Comparison of ENCODE assay signal across 7 cellular contexts in genomic region chr1:205280666-205281395, GRCh38. TPM values are rescaled to one million over a fixed set of nuclear protein-coding genes. Genes with fewer than 3 reads are reported as not detected.
DNase-seq lines count a peak whose midpoint lies in the region; ATAC-seq, FAIRE-seq and TF ChIP-seq lines count a peak whose summit lies in the region.
"Not testable (repeated sequence)": the region's sequence is repeated elsewhere in the genome, so short reads cannot be mapped to it uniquely, and the experiment has no call there.

No MANE protein-coding gene starts in this region.

- H3K9me1 ChIP-seq in K562 (ENCODE audit: control insufficient read depth, insufficient read depth, low read length) = not testable (repeated sequence)

- peak overlapping the region in 4 of 7 donors; percentile 18 to 70 (median 36) for H3K27ac Mint-ChIP-seq in CD4-positive, alpha-beta memory T cell
- peak overlapping the region; percentile 87 for H3K27ac Mint-ChIP-seq in activated CD4-positive, alpha-beta T cell treated with anti-CD3 and anti-CD28 coated beads, Interleukin-2, amount 10 ng/mL, durations not matched to agents 7 days and 5 days
- peak overlapping the region; percentile 95 to 99 (median 96) for H3K27ac Mint-ChIP-seq in naive B cell
- H3K27ac Mint-ChIP-seq in stimulated activated memory B cell treated with anti-CD40 and anti-IgM and Interleukin-4, amounts not matched to agents 10 μg/mL and 1 μg/mL and 100 μg/mL, for 72 hours = peak overlapping the region; percentile 86

- H3K4me1 Mint-ChIP-seq in CD4-positive, alpha-beta memory T cell = peaks cover 48 to 83% (median 66%) of the 10 kb centered on the region in 4 donors
- peaks cover 68% of the 10 kb centered on the region for H3K4me1 Mint-ChIP-seq in activated CD4-positive, alpha-beta T cell treated with anti-CD3 and anti-CD28 coated beads, Interleukin-2, amount 10 ng/mL, durations not matched to agents 7 days and 5 days
- H3K4me1 Mint-ChIP-seq in naive B cell = peaks cover 68 to 97% (median 83%) of the 10 kb centered on the region in 3 donors
- peaks cover 85% of the 10 kb centered on the region for H3K4me1 Mint-ChIP-seq in stimulated activated memory B cell treated with anti-CD40 and anti-IgM and Interleukin-4, amounts not matched to agents 10 μg/mL and 1 μg/mL and 100 μg/mL, for 72 hours

- TF ChIP-seq CTCF in KMS-11 (conservative IDR thresholded peaks at IDR 0.05; ENCODE audit: low read depth, low read length); SU-DHL-6 (IDR thresholded peaks at IDR 0.05; ENCODE audit: insufficient read depth, low read length, poor library complexity, severe bottlenecking); K562 (IDR thresholded peaks at IDR 0.05 in 2 of 3, conservative IDR thresholded peaks at IDR 0.05 in 1 of 3; ENCODE audit: insufficient read depth in 2 of 3, low read depth in 1 of 3, low read length in 3 of 3): not testable (repeated sequence)

- not testable (repeated sequence) for H3K79me2 ChIP-seq in KMS-11 (ENCODE audit: insufficient read depth, low read depth); SU-DHL-6 (ENCODE audit: insufficient read depth, low read length); K562 (ENCODE audit: control insufficient read depth, insufficient read depth, low read length)

- in situ Hi-C loops in K562 (cut with MboI) = not testable (repeated sequence)

- not testable (repeated sequence) for H3K36me3 ChIP-seq in CD4-positive, alpha-beta memory T cell (ENCODE audit: insufficient read depth, low read length); KMS-11 (ENCODE audit: insufficient read depth); SU-DHL-6 (ENCODE audit: low read length); K562 (ENCODE audit: control insufficient read depth, insufficient read depth, low read length)

- H3K4me2 ChIP-seq in KMS-11 = peak overlapping the region; percentile 81
- not testable (repeated sequence) for H3K4me2 ChIP-seq in SU-DHL-6 (ENCODE audit: low read depth, low read length, poor library complexity, severe bottlenecking); K562 (ENCODE audit: insufficient read depth, low read length)

- TF ChIP-seq RAD21 in K562 (CRISPR knock-in tag; conservative IDR thresholded peaks at IDR 0.05 in 1 of 2, IDR thresholded peaks at IDR 0.05 in 1 of 2) = not testable (repeated sequence)

- H3K4me3 ChIP-seq in CD4-positive, alpha-beta memory T cell (ENCODE audit: low read length in 2 of 2); KMS-11 (IDR thresholded peaks at IDR 0.05; ENCODE audit: insufficient read depth, low read depth, low read length); SU-DHL-6 (ENCODE audit: insufficient read depth, low read length, poor library complexity, severe bottlenecking); K562: not testable (repeated sequence)

- CTCF ChIA-PET in CD4-positive, alpha-beta memory T cell (lab: Charles Lee; ENCODE audit: partially characterized antibody) = interaction anchor here (0.9 to 24.1 kb wide), 7 partner anchors 6 to 73 kb away, joined by 4 to 1429 read pairs (median 6); partner anchors contain the start of gene NUAK2
- CTCF ChIA-PET in activated CD4-positive, alpha-beta T cell treated with anti-CD3 and anti-CD28 coated beads, Interleukin-2, amount 10 ng/mL, durations not matched to agents 7 days and 5 days (lab: Charles Lee) = interaction anchor here (0.8 to 23.8 kb wide), 3 partner anchors 10 to 112 kb away, joined by 3 to 560 read pairs (median 3); partner anchors contain the start of gene NUAK2
- CTCF ChIA-PET in K562 (lab: Yijun Ruan, JAX; ENCODE audit: low intra/inter-chr PET ratio) = not testable (repeated sequence)

- TF ChIP-seq EP300 in K562 (IDR thresholded peaks at IDR 0.05; ENCODE audit: low read length) = not testable (repeated sequence)

- H3K9me3 Mint-ChIP-seq in CD4-positive, alpha-beta memory T cell; activated CD4-positive, alpha-beta T cell treated with anti-CD3 and anti-CD28 coated beads, Interleukin-2, amount 10 ng/mL, durations not matched to agents 7 days and 5 days; naive B cell; stimulated activated memory B cell treated with anti-CD40 and anti-IgM and Interleukin-4, amounts not matched to agents 10 μg/mL and 1 μg/mL and 100 μg/mL, for 72 hours: not testable (repeated sequence)

- H3K27me3 ChIP-seq in CD4-positive, alpha-beta memory T cell (ENCODE audit: insufficient read depth, low read length); KMS-11 (ENCODE audit: insufficient read depth, low read depth); SU-DHL-6 (ENCODE audit: low read length): not testable (repeated sequence)
- peaks cover 2 to 13% of the 10 kb centered on the region in 2 experiments; a peak in 3 of 5 replicates for H3K27me3 ChIP-seq in K562 (ENCODE audit: control insufficient read depth in 2 of 2, insufficient read depth in 2 of 2, low read length in 2 of 2)

- not testable (repeated sequence) for H3K9me3 ChIP-seq in CD4-positive, alpha-beta memory T cell (ENCODE audit: control insufficient read depth in 1 of 2, low read length in 2 of 2); SU-DHL-6 (ENCODE audit: insufficient read depth, low read length); K562 (replicated peaks; ENCODE audit: control insufficient read depth, insufficient read depth, low read depth, low read length)

- H4K20me1 ChIP-seq in KMS-11 (ENCODE audit: insufficient read depth); SU-DHL-6 (ENCODE audit: low read depth, low read length); K562 (replicated peaks; ENCODE audit: control insufficient read depth, insufficient read depth, low read length): not testable (repeated sequence)

- intact Hi-C loops in CD4-positive, alpha-beta memory T cell (cut with micrococcal nuclease); K562 (cut with micrococcal nuclease): not testable (repeated sequence)

- peaks cover 77% of the 10 kb centered on the region for H3K4me1 ChIP-seq in CD4-positive, alpha-beta memory T cell (ENCODE audit: insufficient read depth, low read length)
- H3K4me1 ChIP-seq in KMS-11 (ENCODE audit: low read depth, poor library complexity, severe bottlenecking) (peaks cover 79% of the 10 kb centered on the region), K562 (replicated peaks in 1 of 2; ENCODE audit: control insufficient read depth in 2 of 2, insufficient read depth in 2 of 2, low read length in 2 of 2) (peaks cover 16% of the 10 kb centered on the region in 2 experiments)

- POLR2A ChIA-PET in CD4-positive, alpha-beta memory T cell (lab: Charles Lee; ENCODE audit: partially characterized antibody) = interaction anchor here (2.8 to 23.5 kb wide), 2 partner anchors 8 to 39 kb away, joined by 17 to 1030 read pairs; partner anchors contain the start of gene NUAK2
- POLR2A ChIA-PET in activated CD4-positive, alpha-beta T cell treated with anti-CD3 and anti-CD28 coated beads, Interleukin-2, amount 10 ng/mL, durations not matched to agents 7 days and 5 days (lab: Charles Lee) = interaction anchor here (0.6 kb wide), 1 partner anchor 81 kb away, joined by 3 read pairs; no protein-coding TSS in a partner anchor
- POLR2A ChIA-PET in K562 (lab: Yijun Ruan, JAX) = interaction anchor here (0.5 to 1.1 kb wide), 2 partner anchors 42 to 109 kb away, joined by 3 to 4 read pairs; no protein-coding TSS in a partner anchor

- not testable (repeated sequence) for TF ChIP-seq POLR2A in K562 (conservative IDR thresholded peaks at IDR 0.05)

- H3K36me3 Mint-ChIP-seq in CD4-positive, alpha-beta memory T cell; activated CD4-positive, alpha-beta T cell treated with anti-CD3 and anti-CD28 coated beads, Interleukin-2, amount 10 ng/mL, durations not matched to agents 7 days and 5 days (ENCODE audit: low read depth); naive B cell; stimulated activated memory B cell treated with anti-CD40 and anti-IgM and Interleukin-4, amounts not matched to agents 10 μg/mL and 1 μg/mL and 100 μg/mL, for 72 hours: not testable (repeated sequence)

- H3K27me3 Mint-ChIP-seq in CD4-positive, alpha-beta memory T cell; activated CD4-positive, alpha-beta T cell treated with anti-CD3 and anti-CD28 coated beads, Interleukin-2, amount 10 ng/mL, durations not matched to agents 7 days and 5 days; naive B cell; stimulated activated memory B cell treated with anti-CD40 and anti-IgM and Interleukin-4, amounts not matched to agents 10 μg/mL and 1 μg/mL and 100 μg/mL, for 72 hours: not testable (repeated sequence)

- WGBS in K562 (ENCODE audit: insufficient coverage, low coverage, missing lambda C conversion rate) = 60% methylated on average over 10 of the region's 10 CpGs

- H3K27ac ChIP-seq in CD4-positive, alpha-beta memory T cell (ENCODE audit: low read depth, low read length); KMS-11; K562 (ENCODE audit: extremely low read depth, low read depth, low read length): not testable (repeated sequence)
- H3K27ac ChIP-seq in SU-DHL-6 (ENCODE audit: low read depth, low read length) = peak overlapping the region; percentile 41; the same call in 1 of the 2 replicates

- H3K4me3 Mint-ChIP-seq in CD4-positive, alpha-beta memory T cell = peak overlapping the region in 1 of 8 donors; percentile 13
- not testable (repeated sequence) for H3K4me3 Mint-ChIP-seq in activated CD4-positive, alpha-beta T cell treated with anti-CD3 and anti-CD28 coated beads, Interleukin-2, amount 10 ng/mL, durations not matched to agents 7 days and 5 days; stimulated activated memory B cell treated with anti-CD40 and anti-IgM and Interleukin-4, amounts not matched to agents 10 μg/mL and 1 μg/mL and 100 μg/mL, for 72 hours
- peak overlapping the region in 7 of 8 donors; percentile 71 to 88 (median 83) for H3K4me3 Mint-ChIP-seq in naive B cell

- not testable (repeated sequence) for BruUV-seq in K562 (replicated peaks; lab: Mats Ljungman, UMichigan)

- not testable (repeated sequence) for H3K9ac ChIP-seq in KMS-11; SU-DHL-6 (ENCODE audit: low read length); K562 (ENCODE audit: insufficient read depth in 1 of 2, low read depth in 2 of 2, low read length in 2 of 2)

- H3F3A ChIP-seq in SU-DHL-6 (ENCODE audit: insufficient read depth) = peaks cover 16% of the 10 kb centered on the region

- not testable (repeated sequence) for H2AFZ ChIP-seq in KMS-11 (ENCODE audit: low read depth); SU-DHL-6 (ENCODE audit: low read depth, low read length, severe bottlenecking); K562 (ENCODE audit: low read depth, low read length)

- H3K9me2 ChIP-seq in SU-DHL-6 (replicated peaks; ENCODE audit: insufficient read depth, low read length) = not testable (repeated sequence)

- ATAC-seq in K562; naive B cell (ENCODE audit: low read depth in 2 of 2); stimulated activated memory B cell treated with anti-CD40 and anti-IgM and Interleukin-4, amounts not matched to agents 10 μg/mL and 1 μg/mL and 100 μg/mL, for 72 hours: not testable (repeated sequence)

- DNase-seq in CD4-positive, alpha-beta memory T cell; activated CD4-positive, alpha-beta T cell treated with anti-CD3 and anti-CD28 coated beads, Interleukin-2, amount 10 ng/mL, durations not matched to agents 7 days and 5 days; K562 (ENCODE audit: extremely low read depth in 1 of 4, low spot score in 3 of 4); naive B cell: not testable (repeated sequence)

- FAIRE-seq in K562 (lab: Jason Lieb, UNC) = not testable (repeated sequence)

RNA-seq across cellular contexts. Expression of gene NUAK2, which starts 40.7 kb away (rescaled TPM):
- 10 to 100 TPM; 32.5 to 32.8 TPM for total RNA-seq in CD4-positive, alpha-beta memory T cell
- polyA plus RNA-seq in CD4-positive, alpha-beta memory T cell = 10 to 100 TPM in 1 of 2 donors, 1 to 10 TPM in 1; 8.5 to 35.7 TPM
- 10 to 100 TPM; 12.1 to 12.7 TPM for total RNA-seq in activated CD4-positive, alpha-beta T cell treated with anti-CD3 and anti-CD28 coated beads, Interleukin-2, amount 10 ng/mL, durations not matched to agents 7 days and 5 days
- 0.40 and 0.90 TPM in 2 replicates for total RNA-seq in K562 (2011; cell fraction: chromatin; rRNA removed; ENCODE audit: low replicate concordance)
- total RNA-seq in K562 (2011; cell fraction: nucleolus; rRNA removed) = 0.39 and 0.83 TPM in 2 replicates
- total RNA-seq in K562 (2011; cell fraction: nucleoplasm; rRNA removed) = 0.23 and 0.73 TPM in 2 replicates
- 0.05 and 0.29 TPM in 2 replicates for total RNA-seq in K562 (2014; rRNA removed)
- total RNA-seq in K562 (2014; rRNA removed; fragmentation: Illumina TruSeq; extraction: Trizol) = 0.13 and 0.18 TPM in 2 replicates
- 0.14 and 0.15 TPM in 2 replicates for total RNA-seq in K562 (2015; rRNA removed; fragmentation: Illumina TruSeq; extraction: Trizol)
- 0.44 and 0.47 TPM in 2 replicates for total RNA-seq in K562 (2021)
- polyA plus RNA-seq in K562 (2011; rRNA removed) = 0.11 and 0.68 TPM in 2 replicates
- 0.19 and 0.37 TPM in 2 replicates for polyA plus RNA-seq in K562 (2011; cell fraction: cytosol; rRNA removed)
- 0.41 and 0.49 TPM in 2 replicates for polyA plus RNA-seq in K562 (2011; cell fraction: nucleus; rRNA removed)
- 0.20 and 0.60 TPM in 2 replicates for polyA plus RNA-seq in K562 (2012)
- polyA plus RNA-seq in K562 (2014; fragmentation: Illumina TruSeq; extraction: Trizol) = 0.27 and 0.33 TPM in 2 replicates
- polyA plus RNA-seq in K562 (2014; fragmentation: Nextera tagmentation; extraction: Ambion mirVana) = under 1 TPM; 0.04 to 0.10 TPM
- polyA plus RNA-seq in K562 (2014; rRNA removed) = 0.19 and 0.45 TPM in 2 replicates
- polyA minus RNA-seq in K562 (2011; rRNA and poly(A)+ RNA removed) = 0.28 and 0.39 TPM in 2 replicates
- polyA minus RNA-seq in K562 (2011; cell fraction: cytosol; rRNA and poly(A)+ RNA removed) = 0.48 and 0.64 TPM in 2 replicates
- 0.54 and 0.78 TPM in 2 replicates for polyA minus RNA-seq in K562 (2011; cell fraction: nucleus; rRNA and poly(A)+ RNA removed)
- 100 to 1,000 TPM; 103 to 166 (median 113) TPM for polyA plus RNA-seq in naive B cell (ENCODE audit: low read depth in 6 of 6)

RNA-seq across cellular contexts. Expression of gene TMCC2, which starts 53.1 kb away (rescaled TPM):
- 1 to 10 TPM in 1 of 2 experiments, under 1 TPM in 1; 0.90 to 1.2 TPM for total RNA-seq in CD4-positive, alpha-beta memory T cell
- under 1 TPM; 0.27 to 0.62 TPM for polyA plus RNA-seq in CD4-positive, alpha-beta memory T cell
- total RNA-seq in activated CD4-positive, alpha-beta T cell treated with anti-CD3 and anti-CD28 coated beads, Interleukin-2, amount 10 ng/mL, durations not matched to agents 7 days and 5 days = under 1 TPM; 0.52 to 0.64 TPM
- 0.44 and 1.0 TPM in 2 replicates for total RNA-seq in K562 (2011; cell fraction: chromatin; rRNA removed; ENCODE audit: low replicate concordance)
- 0.66 and 1.0 TPM in 2 replicates for total RNA-seq in K562 (2011; cell fraction: nucleolus; rRNA removed)
- 0.51 and 1.1 TPM in 2 replicates for total RNA-seq in K562 (2011; cell fraction: nucleoplasm; rRNA removed)
- total RNA-seq in K562 (2014; rRNA removed) (1.5 and 1.6 TPM in 2 replicates), K562 (2014; rRNA removed; fragmentation: Illumina TruSeq; extraction: Trizol) (0.48 and 0.62 TPM in 2 replicates), K562 (2015; rRNA removed; fragmentation: Illumina TruSeq; extraction: Trizol) (0.94 and 0.98 TPM in 2 replicates), K562 (2021) (1.8 TPM in 2 replicates)
- polyA plus RNA-seq in K562 (2011; rRNA removed) (0.60 and 1.3 TPM in 2 replicates), K562 (2014; fragmentation: Illumina TruSeq; extraction: Trizol) (1.2 and 1.3 TPM in 2 replicates), K562 (2014; fragmentation: Nextera tagmentation; extraction: Ambion mirVana) (under 1 TPM; 0.06 to 0.10 TPM), K562 (2014; rRNA removed) (1.2 and 2.0 TPM in 2 replicates), naive B cell (ENCODE audit: low read depth in 6 of 6) (under 1 TPM in 5 of 6 donors, not detected in 1; 0.12 to 0.77 (median 0.50) TPM)
- 1.6 and 1.7 TPM in 2 replicates for polyA plus RNA-seq in K562 (2011; cell fraction: cytosol; rRNA removed)
- polyA plus RNA-seq in K562 (2011; cell fraction: nucleus; rRNA removed) = 1.6 and 1.9 TPM in 2 replicates
- polyA plus RNA-seq in K562 (2012) = 2.0 and 6.3 TPM in 2 replicates
- 0.74 and 1.3 TPM in 2 replicates for polyA minus RNA-seq in K562 (2011; rRNA and poly(A)+ RNA removed)
- polyA minus RNA-seq in K562 (2011; cell fraction: cytosol; rRNA and poly(A)+ RNA removed) = 0.76 and 2.9 TPM in 2 replicates
- polyA minus RNA-seq in K562 (2011; cell fraction: nucleus; rRNA and poly(A)+ RNA removed) = 0.54 and 1.6 TPM in 2 replicates

Comparison
In these comparisons a context has a peak if more than half of its experiments do, and no peak if none do; other contexts are left out.
1. H3K27ac Mint-ChIP-seq: peak in every context shown above with its lines; median percentile 96 in naive B cell; 87 in activated CD4-positive, alpha-beta T cell treated with anti-CD3 and anti-CD28 coated beads, Interleukin-2, amount 10 ng/mL, durations not matched to agents 7 days and 5 days; 86 in stimulated activated memory B cell treated with anti-CD40 and anti-IgM and Interleukin-4, amounts not matched to agents 10 μg/mL and 1 μg/mL and 100 μg/mL, for 72 hours; 36 in CD4-positive, alpha-beta memory T cell.
2. RNA of gene NUAK2, which starts 40.7 kb away (total RNA-seq): 32.5 to 32.8 TPM in CD4-positive, alpha-beta memory T cell and 12.1 to 12.7 TPM in activated CD4-positive, alpha-beta T cell treated with anti-CD3 and anti-CD28 coated beads, Interleukin-2, amount 10 ng/mL, durations not matched to agents 7 days and 5 days; 0.05 to 0.90 TPM in K562; every median in the first group is over 4 times any median in the second.